In genomic region chr21:16193758-16194606, GRCh38 we compare ENCODE assay signal across 8 cellular contexts.
DNase-seq lines count a peak whose midpoint lies in the region; ATAC-seq, FAIRE-seq and TF ChIP-seq lines count a peak whose summit lies in the region.

No MANE protein-coding gene starts in this region.

- H3K27ac ChIP-seq in HUES48 (ENCODE audit: low read depth, low read length): peak overlapping the region; percentile 74
- H3K27ac ChIP-seq in heart right ventricle: peak overlapping the region in 9 of 10 donors; percentile 61 to 86 (median 77)
- no peak overlapping the region for H3K27ac ChIP-seq in small intestine (ENCODE audit: low read depth in 1 of 2, low read length in 1 of 2)

- H3K36me3 ChIP-seq in HUES48 (ENCODE audit: control insufficient read depth, insufficient read depth, low read length): no peaks in the 10 kb centered on the region
- H3K36me3 ChIP-seq in adipocyte (ENCODE audit: control insufficient read depth, insufficient read depth, low read length, severe bottlenecking): no peaks in the 10 kb centered on the region
- no peaks in the 10 kb centered on the region for H3K36me3 ChIP-seq in heart right ventricle
- H3K36me3 ChIP-seq in small intestine (ENCODE audit: control insufficient read depth in 2 of 2, insufficient read depth in 2 of 2, low read length in 2 of 2): no peaks in the 10 kb centered on the region

- H3K9me3 ChIP-seq in HUES48 (ENCODE audit: control insufficient read depth, insufficient read depth, low read length): no peaks in the 10 kb centered on the region
- H3K9me3 ChIP-seq in adipocyte (ENCODE audit: control insufficient read depth, low read length): no peaks in the 10 kb centered on the region
- peaks cover 0 to 8% (median 0%) of the 10 kb centered on the region in 11 donors for H3K9me3 ChIP-seq in heart right ventricle
- no peaks in the 10 kb centered on the region for H3K9me3 ChIP-seq in small intestine (ENCODE audit: control insufficient read depth, low read depth)

- peak; percentile 77 for ATAC-seq in GM18867 (IDR thresholded peaks at IDR 0.05; ENCODE audit: unreplicated experiment)
- peak; percentile 80 to 95 (median 92) for ATAC-seq in heart right ventricle
- ATAC-seq in HG03469 (IDR thresholded peaks at IDR 0.05; ENCODE audit: unreplicated experiment): no peak

- intact Hi-C loops in heart right ventricle (cut with DNase I): loop anchor here in 6 of 10 donors (1.0 to 10.0 kb wide), 7 partner anchors 109 to 231 kb away; no protein-coding TSS in a partner anchor

- peak overlapping the region; percentile 11; the same call in 1 of the 2 replicates for H3K4me3 ChIP-seq in HUES48 (ENCODE audit: low read depth, low read length)
- H3K4me3 ChIP-seq in adipocyte (ENCODE audit: low read length): peak overlapping the region; percentile 82
- H3K4me3 ChIP-seq in heart right ventricle: peak overlapping the region; percentile 0 to 59 (median 50)
- H3K4me3 ChIP-seq in small intestine (ENCODE audit: low read depth in 1 of 2, low read length in 2 of 2): no peak overlapping the region

- H3K4me1 ChIP-seq in HUES48 (ENCODE audit: control insufficient read depth, insufficient read depth, low read length) (peaks cover 19% of the 10 kb centered on the region), adipocyte (ENCODE audit: control insufficient read depth, insufficient read depth, low read length) (peaks cover 10% of the 10 kb centered on the region), heart right ventricle (peaks cover 0 to 35% (median 4%) of the 10 kb centered on the region in 9 donors), small intestine (ENCODE audit: control insufficient read depth in 2 of 2, insufficient read depth in 1 of 2, low read depth in 1 of 2, low read length in 1 of 2) (no peaks in the 10 kb centered on the region)

- WGBS in heart right ventricle, 2 donors: 18 to 26% methylated on average over 9 of the region's 9 CpGs
- WGBS in small intestine, 3 donors: 12 to 24% (median 15%) methylated on average over 9 of the region's 9 CpGs

- no peak overlapping the region for H3K9ac ChIP-seq in HUES48 (ENCODE audit: low read depth, low read length)
- H3K9ac ChIP-seq in adipocyte (ENCODE audit: low read length): peak overlapping the region; percentile 87

- DNase-seq in A172 (ENCODE audit: low spot score) (peak; percentile 75), adipocyte (ENCODE audit: low read depth) (peak; percentile 88), heart right ventricle (peak; percentile 48 to 71), pons (ENCODE audit: low spot score) (peak; percentile 96), small intestine (no peak)

- H3K27me3 ChIP-seq in HUES48 (ENCODE audit: control insufficient read depth, insufficient read depth, low read length) (no peaks in the 10 kb centered on the region), adipocyte (replicated peaks; ENCODE audit: control insufficient read depth, insufficient read depth, low read length) (no peaks in the 10 kb centered on the region), heart right ventricle (no peaks in the 10 kb centered on the region), small intestine (ENCODE audit: control insufficient read depth in 2 of 2, insufficient read depth in 2 of 2, low read length in 2 of 2) (no peaks in the 10 kb centered on the region)

- peak in 6 of 9 donors; percentile 28 to 65 (median 48) for TF ChIP-seq CTCF in heart right ventricle (IDR thresholded peaks at IDR 0.05)

- no peak for FAIRE-seq in small intestine (lab: Jason Lieb, UNC)

Comparison
In these comparisons a context has a peak if more than half of its experiments do, and no peak if none do; other contexts are left out.
1. H3K27ac ChIP-seq: peak in HUES48 (single experiment) and heart right ventricle (9 of 10); none in small intestine (0 of 2).
2. H3K4me3 ChIP-seq: peak in HUES48 (single experiment), adipocyte (single experiment) and heart right ventricle (10 of 10); none in small intestine (0 of 2).